18 cellular contexts compared by ENCODE assay signal in genomic region chr6:135257641-135258405, GRCh38.
A peak's percentile ranks its signal among the peaks of the same experiment; 100 is the strongest.
DNase-seq lines count a peak whose midpoint lies in the region; ATAC-seq, FAIRE-seq and TF ChIP-seq lines count a peak whose summit lies in the region.
"Had no signal": no experiment of that assay in that cellular context is flagged by ENCODE, and none has a peak within 500 bp of the region (broad histone marks: within the 10 kb centered on the region; RNA-seq: fewer than 3 reads in every experiment).

No MANE protein-coding gene starts in this region.

- TF ChIP-seq POLR2A in breast epithelium (IDR thresholded peaks at IDR 0.05) = no peak

- no peaks in the 10 kb centered on the region for H3K27me3 ChIP-seq in breast epithelium
- H3K27me3 ChIP-seq in ascending aorta = no peaks in the 10 kb centered on the region
- H3K27me3 ChIP-seq: spleen had no signal

- no peak overlapping the region for H3K27ac Mint-ChIP-seq in MCF 10A (ENCODE audit: low read depth, unreplicated experiment)
- H3K27ac Mint-ChIP-seq: activated CD4-positive, alpha-beta T cell treated with anti-CD3 and anti-CD28 coated beads, Interleukin-2, amount 10 ng/mL, durations not matched to agents 7 days and 5 days; activated naive CD8-positive, alpha-beta T cell treated with anti-CD3 and anti-CD28 coated beads, Interleukin-2, amount 50 U/mL, for 24 hours had no signal

- no peak for FAIRE-seq in D721Med (lab: Jason Lieb, UNC)
- FAIRE-seq: endothelial cell of umbilical vein, islet of Langerhans, RCC 7860 had no signal

- intact Hi-C loops in MCF 10A (cut with micrococcal nuclease) (loop anchor here (1.0 kb wide), 1 partner anchor 113 kb away; no protein-coding TSS in a partner anchor), breast epithelium (cut with DNase I; ENCODE audit: low total_unique reads) (no loop called here), ascending aorta (cut with DNase I) (no loop called here)

- no TSS peak for BruUV-seq in MCF 10A (replicated peaks; lab: Mats Ljungman, UMichigan)

- ATAC-seq in HG03432 (IDR thresholded peaks at IDR 0.05; ENCODE audit: unreplicated experiment) = no peak
- ATAC-seq: activated naive CD8-positive, alpha-beta T cell treated with anti-CD3 and anti-CD28 coated beads, Interleukin-2, amount 50 U/mL, for 24 hours; activated T-cell treated with anti-CD3 and anti-CD28 coated beads, Interleukin-2, amount 50 U/mL, for 4 hours had no signal

- H3K36me3 Mint-ChIP-seq in MCF 10A (ENCODE audit: insufficient read depth, unreplicated experiment) = no peaks in the 10 kb centered on the region

- H3K4me3 ChIP-seq in breast epithelium = no peak overlapping the region
- H3K4me3 ChIP-seq in astrocyte of the spinal cord (ENCODE audit: low read depth, low read length) = no peak overlapping the region
- no peak overlapping the region for H3K4me3 ChIP-seq in ascending aorta
- H3K4me3 ChIP-seq: spleen had no signal

- H3K9me3 ChIP-seq in breast epithelium (no peaks in the 10 kb centered on the region), ascending aorta (no peaks in the 10 kb centered on the region)
- H3K9me3 ChIP-seq: spleen had no signal

- TF ChIP-seq CTCF in MCF 10A (IDR thresholded peaks at IDR 0.05; ENCODE audit: unreplicated experiment) (no peak), breast epithelium (IDR thresholded peaks at IDR 0.05) (no peak), astrocyte of the spinal cord (IDR thresholded peaks at IDR 0.05; ENCODE audit: low read depth, low read length) (peak; percentile 22), D721Med (IDR thresholded peaks at IDR 0.05; ENCODE audit: insufficient read depth, missing control alignments) (no peak), ascending aorta (IDR thresholded peaks at IDR 0.05) (no peak)

- in situ Hi-C loops in astrocyte of the spinal cord (cut with HindIII; ENCODE audit: low sequenced_read_pairs) = no loop called here

- no peaks in the 10 kb centered on the region for H3K9me3 Mint-ChIP-seq in MCF 10A (ENCODE audit: unreplicated experiment)
- H3K9me3 Mint-ChIP-seq: activated CD4-positive, alpha-beta T cell treated with anti-CD3 and anti-CD28 coated beads, Interleukin-2, amount 10 ng/mL, durations not matched to agents 7 days and 5 days; activated naive CD8-positive, alpha-beta T cell treated with anti-CD3 and anti-CD28 coated beads, Interleukin-2, amount 50 U/mL, for 24 hours; activated T-cell treated with anti-CD3 and anti-CD28 coated beads, Interleukin-2, amount 50 U/mL, for 4 hours; central memory CD8-positive, alpha-beta T cell had no signal

- no peaks in the 10 kb centered on the region for H3K4me1 Mint-ChIP-seq in MCF 10A (ENCODE audit: insufficient read depth, unreplicated experiment)
- H3K4me1 Mint-ChIP-seq: activated CD4-positive, alpha-beta T cell treated with anti-CD3 and anti-CD28 coated beads, Interleukin-2, amount 10 ng/mL, durations not matched to agents 7 days and 5 days; central memory CD8-positive, alpha-beta T cell had no signal

- H3K4me1 ChIP-seq in breast epithelium = no peaks in the 10 kb centered on the region
- no peaks in the 10 kb centered on the region for H3K4me1 ChIP-seq in ascending aorta
- H3K4me1 ChIP-seq: spleen had no signal

- CTCF ChIA-PET in MCF 10A (lab: Yijun Ruan, JAX) = interaction anchor here (0.9 to 1.2 kb wide), 4 partner anchors 113 to 169 kb away, joined by 3 to 4 read pairs (median 4); no protein-coding TSS in a partner anchor

- H3K36me3 ChIP-seq in breast epithelium (no peaks in the 10 kb centered on the region), ascending aorta (no peaks in the 10 kb centered on the region)
- H3K36me3 ChIP-seq: spleen had no signal

- H3K4me3 Mint-ChIP-seq in MCF 10A (ENCODE audit: unreplicated experiment) = no peak overlapping the region
- H3K4me3 Mint-ChIP-seq: activated CD4-positive, alpha-beta T cell treated with anti-CD3 and anti-CD28 coated beads, Interleukin-2, amount 10 ng/mL, durations not matched to agents 7 days and 5 days; activated naive CD8-positive, alpha-beta T cell treated with anti-CD3 and anti-CD28 coated beads, Interleukin-2, amount 50 U/mL, for 24 hours; activated T-cell treated with anti-CD3 and anti-CD28 coated beads, Interleukin-2, amount 50 U/mL, for 4 hours; central memory CD8-positive, alpha-beta T cell had no signal

- H3K27ac ChIP-seq in breast epithelium (no peak overlapping the region), ascending aorta (no peak overlapping the region)
- H3K27ac ChIP-seq: spleen had no signal

- peak; percentile 8 for DNase-seq in MCF 10A (ENCODE audit: unreplicated experiment)
- no peak for DNase-seq in breast epithelium (ENCODE audit: low spot score in 2 of 2)
- DNase-seq in MV-4-11 (lab: John Stamatoyannopoulos, UW) = peak; percentile 15
- DNase-seq in astrocyte of the spinal cord (ENCODE audit: low read depth, low spot score) = no peak
- DNase-seq in D721Med (ENCODE audit: insufficient read length, low spot score) = no peak
- no peak for DNase-seq in ascending aorta (ENCODE audit: low spot score in 2 of 2)
- no peak for DNase-seq in NCI-H510A (lab: John Stamatoyannopoulos, UW)
- DNase-seq: activated CD4-positive, alpha-beta T cell treated with anti-CD3 and anti-CD28 coated beads, Interleukin-2, amount 10 ng/mL, durations not matched to agents 7 days and 5 days; activated naive CD8-positive, alpha-beta T cell treated with anti-CD3 and anti-CD28 coated beads, Interleukin-2, amount 50 U/mL, for 24 hours; activated T-cell treated with anti-CD3 and anti-CD28 coated beads, Interleukin-2, amount 50 U/mL, for 4 hours; NCI-H1417 treated with DMSO at 0.1 percent for 48 hours; NCI-H446 treated with DMSO at 0.1 percent for 48 hours; spleen had no signal

- H3K27me3 Mint-ChIP-seq in MCF 10A (ENCODE audit: insufficient read depth, unreplicated experiment) = peaks cover 15% of the 10 kb centered on the region
- H3K27me3 Mint-ChIP-seq: activated CD4-positive, alpha-beta T cell treated with anti-CD3 and anti-CD28 coated beads, Interleukin-2, amount 10 ng/mL, durations not matched to agents 7 days and 5 days had no signal

- POLR2A ChIA-PET in MCF 10A (lab: Yijun Ruan, JAX) = no interaction called here

Comparison
In these comparisons a context has a peak if more than half of its experiments do, and no peak if none do; other contexts are left out.
1. DNase-seq: peak in MCF 10A (single experiment) and MV-4-11 (single experiment); none in breast epithelium (0 of 2), astrocyte of the spinal cord (single experiment), D721Med (single experiment), ascending aorta (0 of 2) and NCI-H510A (single experiment).